Comparison of ENCODE assay signal across 25 cellular contexts in the genomic region with DNA sequence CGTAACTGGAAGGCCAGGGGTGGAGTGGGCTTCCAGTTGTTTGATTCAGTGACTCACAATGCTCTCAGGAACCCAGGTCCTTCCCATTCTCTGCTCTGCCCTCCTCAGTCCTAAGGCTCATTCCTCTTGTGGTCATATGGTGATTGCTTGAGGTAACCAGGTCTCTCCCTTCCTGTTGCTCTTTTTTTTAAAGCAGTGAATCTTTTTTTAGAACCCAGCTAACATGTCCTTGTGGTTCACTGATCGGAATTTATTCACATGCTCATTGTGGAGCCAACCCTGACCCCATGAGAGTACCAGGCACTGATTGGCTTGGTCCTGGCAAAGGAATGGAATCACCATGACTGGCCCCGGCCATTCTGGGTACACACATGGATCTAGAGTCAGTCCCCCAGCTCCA. TPM values are rescaled to one million over a fixed set of nuclear protein-coding genes. Genes with fewer than 3 reads are reported as not detected.
DNase-seq lines count a peak whose midpoint lies in the region; ATAC-seq lines count a peak whose summit lies in the region.
"Had no signal": no experiment of that assay in that cellular context is flagged by ENCODE, and none has a peak within 500 bp of the region (broad histone marks: within the 10 kb centered on the region; RNA-seq: fewer than 3 reads in every experiment).

No MANE protein-coding gene starts in this region.

- DNase-seq in A172 (ENCODE audit: low spot score) (peak; percentile 26), M059J (ENCODE audit: low read depth) (peak; percentile 9), iris pigment epithelial cell (ENCODE audit: low read depth) (peak; percentile 8), putamen (ENCODE audit: low spot score) (no peak), GM19238 (ENCODE audit: insufficient read length, low spot score) (no peak)
- DNase-seq: activated CD4-positive, alpha-beta T cell treated with anti-CD3 and anti-CD28 coated beads for 36 hours; activated naive CD4-positive, alpha-beta T cell treated with Interleukin-2 at 50 U/mL for 16 hours; activated T-cell treated with anti-CD3 and anti-CD28 coated beads, Interleukin-2, amount 50 U/mL, for 48 hours; Calu3; foreskin melanocyte; IMR-90; mesenchymal stem cell; naive B cell; NCI-H226; NCI-H748 treated with DMSO at 0.1 percent for 48 hours; SIG-M5; sigmoid colon; T-cell; upper lobe of left lung had no signal

- peak; percentile 26 for ATAC-seq in esophagus mucosa
- no peak for ATAC-seq in HG02571 (IDR thresholded peaks at IDR 0.05; ENCODE audit: unreplicated experiment)
- no peak for ATAC-seq in GM18519 (IDR thresholded peaks at IDR 0.05; ENCODE audit: low FRiP score, unreplicated experiment)
- ATAC-seq: A549; activated CD4-positive, alpha-beta T cell treated with anti-CD3 and anti-CD28 coated beads for 36 hours; T-cell had no signal

RNA-seq across cellular contexts. Expression of gene THNSL2, which starts 7.4 kb away (rescaled TPM):
- total RNA-seq in A172 (2014; rRNA removed; shearing (Covaris generic)): 0.95 and 2.2 TPM in 2 replicates
- total RNA-seq in M059J (2014; rRNA removed; shearing (Covaris generic)): not detected in 2 replicates
- 6.5 TPM for total RNA-seq in esophagus mucosa
- total RNA-seq: IMR-90 had no signal

RNA-seq across cellular contexts. Expression of gene FABP1, which starts 49.7 kb away (rescaled TPM):
- total RNA-seq in A172 (2014; rRNA removed; shearing (Covaris generic)): not detected in 2 replicates
- not detected in 2 replicates for total RNA-seq in M059J (2014; rRNA removed; shearing (Covaris generic))
- not detected for total RNA-seq in esophagus mucosa
- total RNA-seq: activated CD4-positive, alpha-beta T cell treated with anti-CD3 and anti-CD28 coated beads for 36 hours; Calu3; IMR-90; kidney epithelial cell; osteoblast had no signal

Comparison
In these comparisons a context has a peak if more than half of its experiments do, and no peak if none do; other contexts are left out.
1. DNase-seq: peak in A172 (single experiment), M059J (single experiment) and iris pigment epithelial cell (single experiment); none in putamen (single experiment) and GM19238 (single experiment).